In the genomic region with DNA sequence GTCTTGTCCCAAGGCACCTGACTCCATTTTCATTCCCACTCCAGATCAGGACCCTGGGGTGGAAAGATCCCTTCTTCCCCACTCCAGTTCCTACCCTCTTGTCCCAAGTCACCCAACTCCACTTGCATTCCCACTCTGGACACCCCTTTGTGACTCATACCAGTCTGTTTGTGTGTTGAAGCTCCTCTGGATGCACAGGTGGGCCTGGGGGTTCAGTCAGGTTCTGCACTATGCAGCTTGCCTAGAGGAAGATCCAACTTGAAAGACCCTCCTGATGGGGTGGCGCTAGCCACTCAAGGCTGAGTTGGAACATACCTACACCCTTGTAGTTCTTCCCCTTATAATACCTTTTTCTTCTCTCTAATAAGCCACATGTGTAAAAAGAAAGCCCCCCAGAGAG, we compare ENCODE assay signal across 10 cellular contexts. TPM values are rescaled to one million over a fixed set of nuclear protein-coding genes. Genes with fewer than 3 reads are reported as not detected.
"Had no signal": no experiment of that assay in that cellular context is flagged by ENCODE, and none has a peak within 500 bp of the region (broad histone marks: within the 10 kb centered on the region; RNA-seq: fewer than 3 reads in every experiment).

No MANE protein-coding gene starts in this region.

- H3K36me3 ChIP-seq: HAP-1 had no signal

- FAIRE-seq: HTR-8/SVneo, K562 had no signal

- H3K4me3 ChIP-seq: GM23248, HAP-1, K562 had no signal

- H3K9me3 Mint-ChIP-seq: HFFc6 had no signal

- H3K27ac ChIP-seq: GM23248 had no signal

- H3K9me3 ChIP-seq: HAP-1 had no signal

- DNase-seq: GM23248, GOT3, H7, HFFc6, IMR-90 had no signal

- H3K4me3 Mint-ChIP-seq: HFFc6 had no signal

- H3K27ac Mint-ChIP-seq: HFFc6 had no signal

- ATAC-seq: HCT116, K562 had no signal

RNA-seq across cellular contexts. Expression of a gene that starts 9.8 kb away (rescaled TPM):
- total RNA-seq: H4 had no signal
